ENCODE assay signal across 16 cellular contexts in genomic region chr10:29540016-29540415, GRCh38.
DNase-seq lines count a peak whose midpoint lies in the region; ATAC-seq, FAIRE-seq and TF ChIP-seq lines count a peak whose summit lies in the region.
"Had no signal": no experiment of that assay in that cellular context is flagged by ENCODE, and none has a peak within 500 bp of the region (broad histone marks: within the 10 kb centered on the region; RNA-seq: fewer than 3 reads in every experiment).

No MANE protein-coding gene starts in this region.

- peaks cover 18% of the 10 kb centered on the region for H3K36me3 Mint-ChIP-seq in endothelial cell (ENCODE audit: low read depth, unreplicated experiment)
- peaks cover 42% of the 10 kb centered on the region for H3K36me3 Mint-ChIP-seq in osteocyte (ENCODE audit: unreplicated experiment)
- peaks cover 14% of the 10 kb centered on the region for H3K36me3 Mint-ChIP-seq in activated T-cell treated with anti-CD3 and anti-CD28 coated beads, Interleukin-2, amount 50 U/mL, for 24 hours (ENCODE audit: low read depth)

- no peaks in the 10 kb centered on the region for H3K9me3 Mint-ChIP-seq in endothelial cell (ENCODE audit: unreplicated experiment)
- no peaks in the 10 kb centered on the region for H3K9me3 Mint-ChIP-seq in osteocyte (ENCODE audit: unreplicated experiment)
- no peaks in the 10 kb centered on the region for H3K9me3 Mint-ChIP-seq in activated T-cell treated with anti-CD3 and anti-CD28 coated beads, Interleukin-2, amount 50 U/mL, for 24 hours

- in situ Hi-C loops in ACHN (cut with HindIII; ENCODE audit: low pct_ligation_motif_present, low pct_unique_long_range_greater_than_20kb, low sequenced_read_pairs), result no loop called here

- peaks cover 4% of the 10 kb centered on the region for H3K4me1 Mint-ChIP-seq in endothelial cell (ENCODE audit: unreplicated experiment)
- H3K4me1 Mint-ChIP-seq in osteocyte (ENCODE audit: unreplicated experiment), result peaks cover 26% of the 10 kb centered on the region
- peaks cover 4% of the 10 kb centered on the region for H3K4me1 Mint-ChIP-seq in activated T-cell treated with anti-CD3 and anti-CD28 coated beads, Interleukin-2, amount 50 U/mL, for 24 hours (ENCODE audit: low read depth)

- H3K27ac Mint-ChIP-seq in endothelial cell (ENCODE audit: unreplicated experiment) (no peak overlapping the region), osteocyte (ENCODE audit: unreplicated experiment) (no peak overlapping the region)
- H3K27ac Mint-ChIP-seq in activated T-cell treated with anti-CD3 and anti-CD28 coated beads, Interleukin-2, amount 50 U/mL, for 24 hours, result no peak overlapping the region

- no peak for FAIRE-seq in RCC 7860 (lab: Jason Lieb, UNC)
- FAIRE-seq: A204.1 had no signal

- H3K4me3 Mint-ChIP-seq in endothelial cell (ENCODE audit: unreplicated experiment), result peak overlapping the region; percentile 2
- no peak overlapping the region for H3K4me3 Mint-ChIP-seq in osteocyte (ENCODE audit: unreplicated experiment)
- H3K4me3 Mint-ChIP-seq in activated T-cell treated with anti-CD3 and anti-CD28 coated beads, Interleukin-2, amount 50 U/mL, for 24 hours, result no peak overlapping the region

- peak; percentile 15 for DNase-seq in ACHN
- peak; percentile 40 for DNase-seq in RCC 7860 (ENCODE audit: low spot score)
- no peak for DNase-seq in endothelial cell (ENCODE audit: low spot score)
- DNase-seq in osteocyte (ENCODE audit: extremely low spot score, unreplicated experiment), result peak; percentile 54
- no peak for DNase-seq in H4 (ENCODE audit: low spot score)
- no peak for DNase-seq in NOMO-1 (lab: John Stamatoyannopoulos, UW; ENCODE audit: unreplicated experiment in 2 of 2)
- DNase-seq in activated T-cell treated with anti-CD3 and anti-CD28 coated beads, Interleukin-2, amount 50 U/mL, for 24 hours, result no peak
- DNase-seq: DMS79 treated with DMSO at 0.1 percent for 48 hours, GF-D8, H7, NCI-H1436 treated with DMSO at 0.1 percent for 48 hours, NCI-H2081, NCI-H510A treated with DMSO at 0.1 percent for 48 hours, RPMI8226 had no signal

- H3K27me3 Mint-ChIP-seq in endothelial cell (ENCODE audit: unreplicated experiment), result peaks cover 3% of the 10 kb centered on the region
- H3K27me3 Mint-ChIP-seq in osteocyte (ENCODE audit: unreplicated experiment), result no peaks in the 10 kb centered on the region
- no peaks in the 10 kb centered on the region for H3K27me3 Mint-ChIP-seq in activated T-cell treated with anti-CD3 and anti-CD28 coated beads, Interleukin-2, amount 50 U/mL, for 24 hours

- ATAC-seq in HG03442 (IDR thresholded peaks at IDR 0.05; ENCODE audit: unreplicated experiment), result no peak

- TF ChIP-seq CTCF in endothelial cell (IDR thresholded peaks at IDR 0.05; ENCODE audit: unreplicated experiment), result no peak
- no peak for TF ChIP-seq CTCF in osteocyte (IDR thresholded peaks at IDR 0.05)

Comparison
In these comparisons a context has a peak if more than half of its experiments do, and no peak if none do; other contexts are left out.
1. DNase-seq: peak in ACHN (single experiment), RCC 7860 (single experiment) and osteocyte (single experiment); none in endothelial cell (single experiment), H4 (single experiment), NOMO-1 (0 of 2) and activated T-cell treated with anti-CD3 and anti-CD28 coated beads, Interleukin-2, amount 50 U/mL, for 24 hours (single experiment).